ENCODE assay signal across 1 cellular context in the genomic region with DNA sequence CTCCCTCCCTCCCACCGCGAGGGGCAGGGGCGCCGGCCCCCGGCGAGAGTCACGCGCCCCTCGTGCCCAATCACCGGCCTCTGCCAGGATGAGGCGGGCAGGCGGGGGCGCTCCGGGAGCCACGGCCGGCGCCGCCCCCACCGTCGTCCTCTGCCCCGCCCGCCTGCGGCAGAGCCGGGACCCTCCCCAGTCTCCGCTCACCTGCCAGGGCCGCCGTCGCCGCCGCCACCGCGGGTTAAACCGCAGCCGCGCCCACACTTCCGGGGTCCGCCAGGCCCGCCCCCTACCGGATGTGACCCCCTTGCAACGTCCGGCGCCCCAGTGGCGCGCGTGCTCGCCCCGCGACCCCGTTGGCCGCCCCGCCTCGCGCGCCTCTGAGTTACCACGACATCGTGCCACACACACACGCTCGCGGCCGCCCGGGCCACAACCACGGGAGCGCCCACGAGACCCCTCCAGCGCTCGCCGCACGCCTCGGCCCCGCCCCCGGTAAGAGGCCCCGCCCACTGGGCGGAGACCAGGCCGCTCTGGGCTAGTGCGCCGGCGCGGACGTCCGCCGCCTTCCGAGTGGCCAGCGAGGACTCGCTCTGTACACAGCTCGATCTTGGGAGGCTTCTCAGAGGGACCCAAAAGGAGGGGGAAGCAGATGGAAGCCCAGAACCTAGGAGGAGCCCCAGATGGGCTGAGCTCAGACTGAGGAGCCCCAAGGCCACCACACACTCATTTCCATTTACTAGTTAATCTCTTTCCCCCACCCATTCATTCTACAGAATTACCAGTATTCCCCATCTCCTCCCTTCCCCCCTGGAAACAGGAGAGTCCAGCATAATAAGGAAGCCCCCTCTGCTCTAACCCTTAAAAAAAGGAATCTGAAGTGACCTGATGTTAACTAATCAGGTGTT.
TF ChIP-seq lines count a peak whose summit lies in the region.

A gene (minus strand): TSS at position 237 of the 902 bp plus-strand sequence. CDS start 22,597 bp downstream, outside the sequence.

TF ChIP-seq in HepG2, 621 proteins besides CTCF, POLR2A, EP300 and RAD21 (continued from another document and continues in another):
- TF ChIP-seq, protein P1, sequence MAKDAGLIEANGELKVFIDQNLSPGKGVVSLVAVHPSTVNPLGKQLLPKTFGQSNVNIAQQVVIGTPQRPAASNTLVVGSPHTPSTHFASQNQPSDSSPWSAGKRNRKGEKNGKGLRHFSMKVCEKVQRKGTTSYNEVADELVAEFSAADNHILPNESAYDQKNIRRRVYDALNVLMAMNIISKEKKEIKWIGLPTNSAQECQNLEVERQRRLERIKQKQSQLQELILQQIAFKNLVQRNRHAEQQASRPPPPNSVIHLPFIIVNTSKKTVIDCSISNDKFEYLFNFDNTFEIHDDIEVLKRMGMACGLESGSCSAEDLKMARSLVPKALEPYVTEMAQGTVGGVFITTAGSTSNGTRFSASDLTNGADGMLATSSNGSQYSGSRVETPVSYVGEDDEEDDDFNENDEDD (CRISPR knock-in tag; IDR thresholded peaks at IDR 0.05; ENCODE audit: borderline replicate concordance), result peak; percentile 55; the same call in 1 of the 2 replicates
- TF ChIP-seq MXD4 (CRISPR knock-in tag; IDR thresholded peaks at IDR 0.05) (peak; percentile 68; the same call in 1 of the 2 replicates), JUN (CRISPR knock-in tag; IDR thresholded peaks at IDR 0.05) (no peak), U2AF1 (optimal IDR thresholded peaks at IDR 0.05; ENCODE audit: low read depth, low read length) (no peak), ZNF652 (CRISPR knock-in tag; IDR thresholded peaks at IDR 0.05; ENCODE audit: borderline replicate concordance, low read depth) (peak; percentile 21; the same call in 1 of the 2 replicates), GATAD2A (CRISPR knock-in tag; IDR thresholded peaks at IDR 0.05) (no peak), ZNF724P (CRISPR knock-in tag; IDR thresholded peaks at IDR 0.05; ENCODE audit: borderline replicate concordance) (0 out of 2 replicates have a peak, but pooled peaks have one; percentile 44), FOXK2 (IDR thresholded peaks at IDR 0.05) (no peak), HHEX (CRISPR knock-in tag; IDR thresholded peaks at IDR 0.05) (no peak), CC2D1A (CRISPR knock-in tag; IDR thresholded peaks at IDR 0.05) (no peak), ZNF543 (CRISPR knock-in tag; IDR thresholded peaks at IDR 0.05) (no peak), FLYWCH1 (CRISPR knock-in tag; IDR thresholded peaks at IDR 0.05) (no peak; the same call in 1 of the 2 replicates), TCF7 (IDR thresholded peaks at IDR 0.05; ENCODE audit: low read depth) (no peak), ZNF101 (CRISPR knock-in tag; IDR thresholded peaks at IDR 0.05; ENCODE audit: borderline replicate concordance, low read depth) (peak; percentile 45; the same call in 1 of the 2 replicates)
- TF ChIP-seq, protein P2, sequence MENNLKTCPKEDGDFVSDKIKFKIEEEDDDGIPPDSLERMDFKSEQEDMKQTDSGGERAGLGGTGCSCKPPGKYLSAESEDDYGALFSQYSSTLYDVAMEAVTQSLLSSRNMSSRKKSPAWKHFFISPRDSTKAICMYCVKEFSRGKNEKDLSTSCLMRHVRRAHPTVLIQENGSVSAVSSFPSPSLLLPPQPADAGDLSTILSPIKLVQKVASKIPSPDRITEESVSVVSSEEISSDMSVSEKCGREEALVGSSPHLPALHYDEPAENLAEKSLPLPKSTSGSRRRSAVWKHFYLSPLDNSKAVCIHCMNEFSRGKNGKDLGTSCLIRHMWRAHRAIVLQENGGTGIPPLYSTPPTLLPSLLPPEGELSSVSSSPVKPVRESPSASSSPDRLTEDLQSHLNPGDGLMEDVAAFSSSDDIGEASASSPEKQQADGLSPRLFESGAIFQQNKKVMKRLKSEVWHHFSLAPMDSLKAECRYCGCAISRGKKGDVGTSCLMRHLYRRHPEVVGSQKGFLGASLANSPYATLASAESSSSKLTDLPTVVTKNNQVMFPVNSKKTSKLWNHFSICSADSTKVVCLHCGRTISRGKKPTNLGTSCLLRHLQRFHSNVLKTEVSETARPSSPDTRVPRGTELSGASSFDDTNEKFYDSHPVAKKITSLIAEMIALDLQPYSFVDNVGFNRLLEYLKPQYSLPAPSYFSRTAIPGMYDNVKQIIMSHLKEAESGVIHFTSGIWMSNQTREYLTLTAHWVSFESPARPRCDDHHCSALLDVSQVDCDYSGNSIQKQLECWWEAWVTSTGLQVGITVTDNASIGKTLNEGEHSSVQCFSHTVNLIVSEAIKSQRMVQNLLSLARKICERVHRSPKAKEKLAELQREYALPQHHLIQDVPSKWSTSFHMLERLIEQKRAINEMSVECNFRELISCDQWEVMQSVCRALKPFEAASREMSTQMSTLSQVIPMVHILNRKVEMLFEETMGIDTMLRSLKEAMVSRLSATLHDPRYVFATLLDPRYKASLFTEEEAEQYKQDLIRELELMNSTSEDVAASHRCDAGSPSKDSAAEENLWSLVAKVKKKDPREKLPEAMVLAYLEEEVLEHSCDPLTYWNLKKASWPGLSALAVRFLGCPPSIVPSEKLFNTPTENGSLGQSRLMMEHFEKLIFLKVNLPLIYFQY (CRISPR knock-in tag; IDR thresholded peaks at IDR 0.05; ENCODE audit: borderline replicate concordance), result no peak; the same call in 1 of the 2 replicates
- TF ChIP-seq, protein P3, sequence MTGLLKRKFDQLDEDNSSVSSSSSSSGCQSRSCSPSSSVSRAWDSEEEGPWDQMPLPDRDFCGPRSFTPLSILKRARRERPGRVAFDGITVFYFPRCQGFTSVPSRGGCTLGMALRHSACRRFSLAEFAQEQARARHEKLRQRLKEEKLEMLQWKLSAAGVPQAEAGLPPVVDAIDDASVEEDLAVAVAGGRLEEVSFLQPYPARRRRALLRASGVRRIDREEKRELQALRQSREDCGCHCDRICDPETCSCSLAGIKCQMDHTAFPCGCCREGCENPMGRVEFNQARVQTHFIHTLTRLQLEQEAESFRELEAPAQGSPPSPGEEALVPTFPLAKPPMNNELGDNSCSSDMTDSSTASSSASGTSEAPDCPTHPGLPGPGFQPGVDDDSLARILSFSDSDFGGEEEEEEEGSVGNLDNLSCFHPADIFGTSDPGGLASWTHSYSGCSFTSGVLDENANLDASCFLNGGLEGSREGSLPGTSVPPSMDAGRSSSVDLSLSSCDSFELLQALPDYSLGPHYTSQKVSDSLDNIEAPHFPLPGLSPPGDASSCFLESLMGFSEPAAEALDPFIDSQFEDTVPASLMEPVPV (CRISPR knock-in tag; IDR thresholded peaks at IDR 0.05), result no peak
- TF ChIP-seq, protein P4, sequence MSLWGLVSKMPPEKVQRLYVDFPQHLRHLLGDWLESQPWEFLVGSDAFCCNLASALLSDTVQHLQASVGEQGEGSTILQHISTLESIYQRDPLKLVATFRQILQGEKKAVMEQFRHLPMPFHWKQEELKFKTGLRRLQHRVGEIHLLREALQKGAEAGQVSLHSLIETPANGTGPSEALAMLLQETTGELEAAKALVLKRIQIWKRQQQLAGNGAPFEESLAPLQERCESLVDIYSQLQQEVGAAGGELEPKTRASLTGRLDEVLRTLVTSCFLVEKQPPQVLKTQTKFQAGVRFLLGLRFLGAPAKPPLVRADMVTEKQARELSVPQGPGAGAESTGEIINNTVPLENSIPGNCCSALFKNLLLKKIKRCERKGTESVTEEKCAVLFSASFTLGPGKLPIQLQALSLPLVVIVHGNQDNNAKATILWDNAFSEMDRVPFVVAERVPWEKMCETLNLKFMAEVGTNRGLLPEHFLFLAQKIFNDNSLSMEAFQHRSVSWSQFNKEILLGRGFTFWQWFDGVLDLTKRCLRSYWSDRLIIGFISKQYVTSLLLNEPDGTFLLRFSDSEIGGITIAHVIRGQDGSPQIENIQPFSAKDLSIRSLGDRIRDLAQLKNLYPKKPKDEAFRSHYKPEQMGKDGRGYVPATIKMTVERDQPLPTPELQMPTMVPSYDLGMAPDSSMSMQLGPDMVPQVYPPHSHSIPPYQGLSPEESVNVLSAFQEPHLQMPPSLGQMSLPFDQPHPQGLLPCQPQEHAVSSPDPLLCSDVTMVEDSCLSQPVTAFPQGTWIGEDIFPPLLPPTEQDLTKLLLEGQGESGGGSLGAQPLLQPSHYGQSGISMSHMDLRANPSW (CRISPR knock-in tag; IDR thresholded peaks at IDR 0.05; ENCODE audit: borderline replicate concordance), result no peak
- TF ChIP-seq, protein P5, sequence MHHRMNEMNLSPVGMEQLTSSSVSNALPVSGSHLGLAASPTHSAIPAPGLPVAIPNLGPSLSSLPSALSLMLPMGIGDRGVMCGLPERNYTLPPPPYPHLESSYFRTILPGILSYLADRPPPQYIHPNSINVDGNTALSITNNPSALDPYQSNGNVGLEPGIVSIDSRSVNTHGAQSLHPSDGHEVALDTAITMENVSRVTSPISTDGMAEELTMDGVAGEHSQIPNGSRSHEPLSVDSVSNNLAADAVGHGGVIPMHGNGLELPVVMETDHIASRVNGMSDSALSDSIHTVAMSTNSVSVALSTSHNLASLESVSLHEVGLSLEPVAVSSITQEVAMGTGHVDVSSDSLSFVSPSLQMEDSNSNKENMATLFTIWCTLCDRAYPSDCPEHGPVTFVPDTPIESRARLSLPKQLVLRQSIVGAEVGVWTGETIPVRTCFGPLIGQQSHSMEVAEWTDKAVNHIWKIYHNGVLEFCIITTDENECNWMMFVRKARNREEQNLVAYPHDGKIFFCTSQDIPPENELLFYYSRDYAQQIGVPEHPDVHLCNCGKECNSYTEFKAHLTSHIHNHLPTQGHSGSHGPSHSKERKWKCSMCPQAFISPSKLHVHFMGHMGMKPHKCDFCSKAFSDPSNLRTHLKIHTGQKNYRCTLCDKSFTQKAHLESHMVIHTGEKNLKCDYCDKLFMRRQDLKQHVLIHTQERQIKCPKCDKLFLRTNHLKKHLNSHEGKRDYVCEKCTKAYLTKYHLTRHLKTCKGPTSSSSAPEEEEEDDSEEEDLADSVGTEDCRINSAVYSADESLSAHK (CRISPR knock-in tag; IDR thresholded peaks at IDR 0.05; ENCODE audit: borderline replicate concordance), result no peak
- TF ChIP-seq, protein P6, sequence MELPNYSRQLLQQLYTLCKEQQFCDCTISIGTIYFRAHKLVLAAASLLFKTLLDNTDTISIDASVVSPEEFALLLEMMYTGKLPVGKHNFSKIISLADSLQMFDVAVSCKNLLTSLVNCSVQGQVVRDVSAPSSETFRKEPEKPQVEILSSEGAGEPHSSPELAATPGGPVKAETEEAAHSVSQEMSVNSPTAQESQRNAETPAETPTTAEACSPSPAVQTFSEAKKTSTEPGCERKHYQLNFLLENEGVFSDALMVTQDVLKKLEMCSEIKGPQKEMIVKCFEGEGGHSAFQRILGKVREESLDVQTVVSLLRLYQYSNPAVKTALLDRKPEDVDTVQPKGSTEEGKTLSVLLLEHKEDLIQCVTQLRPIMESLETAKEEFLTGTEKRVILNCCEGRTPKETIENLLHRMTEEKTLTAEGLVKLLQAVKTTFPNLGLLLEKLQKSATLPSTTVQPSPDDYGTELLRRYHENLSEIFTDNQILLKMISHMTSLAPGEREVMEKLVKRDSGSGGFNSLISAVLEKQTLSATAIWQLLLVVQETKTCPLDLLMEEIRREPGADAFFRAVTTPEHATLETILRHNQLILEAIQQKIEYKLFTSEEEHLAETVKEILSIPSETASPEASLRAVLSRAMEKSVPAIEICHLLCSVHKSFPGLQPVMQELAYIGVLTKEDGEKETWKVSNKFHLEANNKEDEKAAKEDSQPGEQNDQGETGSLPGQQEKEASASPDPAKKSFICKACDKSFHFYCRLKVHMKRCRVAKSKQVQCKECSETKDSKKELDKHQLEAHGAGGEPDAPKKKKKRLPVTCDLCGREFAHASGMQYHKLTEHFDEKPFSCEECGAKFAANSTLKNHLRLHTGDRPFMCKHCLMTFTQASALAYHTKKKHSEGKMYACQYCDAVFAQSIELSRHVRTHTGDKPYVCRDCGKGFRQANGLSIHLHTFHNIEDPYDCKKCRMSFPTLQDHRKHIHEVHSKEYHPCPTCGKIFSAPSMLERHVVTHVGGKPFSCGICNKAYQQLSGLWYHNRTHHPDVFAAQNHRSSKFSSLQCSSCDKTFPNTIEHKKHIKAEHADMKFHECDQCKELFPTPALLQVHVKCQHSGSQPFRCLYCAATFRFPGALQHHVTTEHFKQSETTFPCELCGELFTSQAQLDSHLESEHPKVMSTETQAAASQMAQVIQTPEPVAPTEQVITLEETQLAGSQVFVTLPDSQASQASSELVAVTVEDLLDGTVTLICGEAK (IDR thresholded peaks at IDR 0.05), result no peak
- TF ChIP-seq, protein P6 (CRISPR knock-in tag; IDR thresholded peaks at IDR 0.05), result peak; percentile 36; the same call in 1 of the 2 replicates
- TF ChIP-seq, protein P7, sequence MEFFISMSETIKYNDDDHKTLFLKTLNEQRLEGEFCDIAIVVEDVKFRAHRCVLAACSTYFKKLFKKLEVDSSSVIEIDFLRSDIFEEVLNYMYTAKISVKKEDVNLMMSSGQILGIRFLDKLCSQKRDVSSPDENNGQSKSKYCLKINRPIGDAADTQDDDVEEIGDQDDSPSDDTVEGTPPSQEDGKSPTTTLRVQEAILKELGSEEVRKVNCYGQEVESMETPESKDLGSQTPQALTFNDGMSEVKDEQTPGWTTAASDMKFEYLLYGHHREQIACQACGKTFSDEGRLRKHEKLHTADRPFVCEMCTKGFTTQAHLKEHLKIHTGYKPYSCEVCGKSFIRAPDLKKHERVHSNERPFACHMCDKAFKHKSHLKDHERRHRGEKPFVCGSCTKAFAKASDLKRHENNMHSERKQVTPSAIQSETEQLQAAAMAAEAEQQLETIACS (CRISPR knock-in tag; IDR thresholded peaks at IDR 0.05), result peak; percentile 88
- TF ChIP-seq, protein P8, sequence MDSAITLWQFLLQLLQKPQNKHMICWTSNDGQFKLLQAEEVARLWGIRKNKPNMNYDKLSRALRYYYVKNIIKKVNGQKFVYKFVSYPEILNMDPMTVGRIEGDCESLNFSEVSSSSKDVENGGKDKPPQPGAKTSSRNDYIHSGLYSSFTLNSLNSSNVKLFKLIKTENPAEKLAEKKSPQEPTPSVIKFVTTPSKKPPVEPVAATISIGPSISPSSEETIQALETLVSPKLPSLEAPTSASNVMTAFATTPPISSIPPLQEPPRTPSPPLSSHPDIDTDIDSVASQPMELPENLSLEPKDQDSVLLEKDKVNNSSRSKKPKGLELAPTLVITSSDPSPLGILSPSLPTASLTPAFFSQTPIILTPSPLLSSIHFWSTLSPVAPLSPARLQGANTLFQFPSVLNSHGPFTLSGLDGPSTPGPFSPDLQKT (CRISPR knock-in tag; IDR thresholded peaks at IDR 0.05; ENCODE audit: borderline replicate concordance), result no peak
